Comparison of ENCODE assay signal across 1 cellular context in the genomic region with DNA sequence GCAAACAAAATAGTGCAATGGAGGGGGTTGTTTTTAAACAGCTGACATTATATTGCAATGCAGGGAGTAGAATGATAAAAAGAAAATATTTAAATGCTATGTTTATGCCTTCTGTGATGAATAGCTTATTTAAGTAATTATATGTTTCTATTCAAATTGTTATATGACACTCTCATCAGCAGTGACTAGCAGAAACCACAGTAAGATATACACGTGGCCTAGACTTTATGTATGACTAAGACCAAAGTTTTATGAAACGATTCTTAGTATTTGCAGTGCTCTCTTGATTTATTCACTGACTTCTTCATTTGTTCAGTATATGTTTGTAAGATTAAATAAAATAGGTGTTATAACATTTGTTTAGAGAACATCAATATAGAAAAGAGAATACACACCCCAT.
TF ChIP-seq lines count a peak whose summit lies in the region.

No MANE protein-coding gene starts in this region.

TF ChIP-seq in K562, 482 proteins besides CTCF, POLR2A, EP300 and RAD21 (continued from another document):
- TF ChIP-seq MNT (conservative IDR thresholded peaks at IDR 0.05) (peak in 1 of 2 experiments; percentile 30; a peak in 1 of 4 replicates), MAFG (tag; conservative IDR thresholded peaks at IDR 0.05) (0 out of 2 replicates have a peak, but pooled peaks have one; percentile 25), NFE2 (IDR thresholded peaks at IDR 0.05; ENCODE audit: low read depth) (peak; percentile 59; the same call in 1 of the 2 replicates), MAX (CRISPR knock-in tag; IDR thresholded peaks at IDR 0.05) (no peak), FOSL1 (tag; conservative IDR thresholded peaks at IDR 0.05) (peak; percentile 31; the same call in 1 of the 2 replicates)
- TF ChIP-seq, protein P1, sequence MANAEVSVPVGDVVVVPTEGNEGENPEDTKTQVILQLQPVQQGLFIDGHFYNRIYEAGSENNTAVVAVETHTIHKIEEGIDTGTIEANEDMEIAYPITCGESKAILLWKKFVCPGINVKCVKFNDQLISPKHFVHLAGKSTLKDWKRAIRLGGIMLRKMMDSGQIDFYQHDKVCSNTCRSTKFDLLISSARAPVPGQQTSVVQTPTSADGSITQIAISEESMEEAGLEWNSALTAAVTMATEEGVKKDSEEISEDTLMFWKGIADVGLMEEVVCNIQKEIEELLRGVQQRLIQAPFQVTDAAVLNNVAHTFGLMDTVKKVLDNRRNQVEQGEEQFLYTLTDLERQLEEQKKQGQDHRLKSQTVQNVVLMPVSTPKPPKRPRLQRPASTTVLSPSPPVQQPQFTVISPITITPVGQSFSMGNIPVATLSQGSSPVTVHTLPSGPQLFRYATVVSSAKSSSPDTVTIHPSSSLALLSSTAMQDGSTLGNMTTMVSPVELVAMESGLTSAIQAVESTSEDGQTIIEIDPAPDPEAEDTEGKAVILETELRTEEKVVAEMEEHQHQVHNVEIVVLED (CRISPR knock-in tag; IDR thresholded peaks at IDR 0.05): no peak
- TF ChIP-seq, protein P2, sequence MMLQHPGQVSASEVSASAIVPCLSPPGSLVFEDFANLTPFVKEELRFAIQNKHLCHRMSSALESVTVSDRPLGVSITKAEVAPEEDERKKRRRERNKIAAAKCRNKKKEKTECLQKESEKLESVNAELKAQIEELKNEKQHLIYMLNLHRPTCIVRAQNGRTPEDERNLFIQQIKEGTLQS (IDR thresholded peaks at IDR 0.05): 0 out of 2 replicates have a peak, but pooled peaks have one; percentile 9
- TF ChIP-seq, protein P2 (CRISPR knock-in tag; conservative IDR thresholded peaks at IDR 0.05): no peak
